In genomic region chr5:126100767-126101166, GRCh38 we compare ENCODE assay signal across 12 cellular contexts.
A peak's percentile ranks its signal among the peaks of the same experiment; 100 is the strongest.
DNase-seq lines count a peak whose midpoint lies in the region; ATAC-seq, FAIRE-seq and TF ChIP-seq lines count a peak whose summit lies in the region.
"Had no signal": no experiment of that assay in that cellular context is flagged by ENCODE, and none has a peak within 500 bp of the region (broad histone marks: within the 10 kb centered on the region; RNA-seq: fewer than 3 reads in every experiment).

No MANE protein-coding gene starts in this region.

- BruUV-seq in GM12878 (replicated peaks; lab: Mats Ljungman, UMichigan), result no TSS peak

- no peak overlapping the region for H3K9ac ChIP-seq in GM12878 (ENCODE audit: control insufficient read depth, insufficient read depth, low read length)

- no peaks in the 10 kb centered on the region for H3K4me1 Mint-ChIP-seq in activated CD4-positive, alpha-beta T cell treated with anti-CD3 and anti-CD28 coated beads for 36 hours
- no peaks in the 10 kb centered on the region for H3K4me1 Mint-ChIP-seq in effector memory CD8-positive, alpha-beta T cell (ENCODE audit: low read depth in 2 of 2)
- H3K4me1 Mint-ChIP-seq in activated CD4-positive, alpha-beta T cell treated with anti-CD3 and anti-CD28 coated beads, Interleukin-2, amount 10 ng/mL, durations not matched to agents 7 days and 5 days, result no peaks in the 10 kb centered on the region

- H3K27me3 Mint-ChIP-seq in activated CD4-positive, alpha-beta T cell treated with anti-CD3 and anti-CD28 coated beads for 36 hours, result no peaks in the 10 kb centered on the region
- H3K27me3 Mint-ChIP-seq in effector memory CD8-positive, alpha-beta T cell, result no peaks in the 10 kb centered on the region
- H3K27me3 Mint-ChIP-seq in activated CD4-positive, alpha-beta T cell treated with anti-CD3 and anti-CD28 coated beads, Interleukin-2, amount 10 ng/mL, durations not matched to agents 7 days and 5 days, result no peaks in the 10 kb centered on the region
- H3K27me3 Mint-ChIP-seq: activated CD4-positive, alpha-beta memory T cell treated with anti-CD3 and anti-CD28 coated beads for 36 hours had no signal

- no peaks in the 10 kb centered on the region for H3K36me3 Mint-ChIP-seq in activated CD4-positive, alpha-beta T cell treated with anti-CD3 and anti-CD28 coated beads for 36 hours (ENCODE audit: low read depth)
- H3K36me3 Mint-ChIP-seq in effector memory CD8-positive, alpha-beta T cell (ENCODE audit: insufficient read depth), result no peaks in the 10 kb centered on the region
- no peaks in the 10 kb centered on the region for H3K36me3 Mint-ChIP-seq in activated CD4-positive, alpha-beta T cell treated with anti-CD3 and anti-CD28 coated beads, Interleukin-2, amount 10 ng/mL, durations not matched to agents 7 days and 5 days (ENCODE audit: low read depth)
- H3K36me3 Mint-ChIP-seq: activated CD4-positive, alpha-beta memory T cell treated with anti-CD3 and anti-CD28 coated beads for 36 hours had no signal

- H3K27ac Mint-ChIP-seq in activated CD4-positive, alpha-beta T cell treated with anti-CD3 and anti-CD28 coated beads for 36 hours, result no peak overlapping the region
- no peak overlapping the region for H3K27ac Mint-ChIP-seq in effector memory CD8-positive, alpha-beta T cell
- no peak overlapping the region for H3K27ac Mint-ChIP-seq in activated CD4-positive, alpha-beta T cell treated with anti-CD3 and anti-CD28 coated beads, Interleukin-2, amount 10 ng/mL, durations not matched to agents 7 days and 5 days
- H3K27ac Mint-ChIP-seq: activated CD4-positive, alpha-beta memory T cell treated with anti-CD3 and anti-CD28 coated beads for 36 hours had no signal

- TF ChIP-seq CTCF in BJ (IDR thresholded peaks at IDR 0.05; ENCODE audit: insufficient read depth, low read depth, low read length), result 0 out of 2 replicates have a peak, but pooled peaks have one; percentile 15
- TF ChIP-seq CTCF in GM12878 (IDR thresholded peaks at IDR 0.05 in 2 of 3, conservative IDR thresholded peaks at IDR 0.05 in 1 of 3; ENCODE audit: control insufficient read depth in 2 of 3, extremely low read depth in 1 of 3, insufficient read depth in 1 of 3, low read depth in 3 of 3, low read length in 3 of 3), result peak in 2 of 3 experiments; percentile 21 to 29; a peak in 1 of 6 replicates
- peak; percentile 19 for TF ChIP-seq CTCF in lower lobe of right lung (IDR thresholded peaks at IDR 0.05)

- in situ Hi-C loops in GM12878 (cut with MboI), result no loop called here

- no peak for DNase-seq in BJ (ENCODE audit: low read depth)
- peak; percentile 19 for DNase-seq in H7
- DNase-seq in GM12878 (ENCODE audit: low read depth, low spot score), result no peak
- no peak for DNase-seq in lower lobe of right lung
- DNase-seq in activated CD4-positive, alpha-beta T cell treated with anti-CD3 and anti-CD28 coated beads for 36 hours, result no peak
- DNase-seq in effector memory CD8-positive, alpha-beta T cell, result no peak
- no peak for DNase-seq in activated CD4-positive, alpha-beta T cell treated with anti-CD3 and anti-CD28 coated beads, Interleukin-2, amount 10 ng/mL, durations not matched to agents 7 days and 5 days
- no peak for DNase-seq in H54 (ENCODE audit: insufficient read length, low spot score)
- DNase-seq: activated CD4-positive, alpha-beta memory T cell treated with anti-CD3 and anti-CD28 coated beads for 36 hours had no signal

- SMC1A ChIA-PET in GM12878 (lab: Charles Lee; ENCODE audit: uncharacterized antibody, unreplicated experiment), result no interaction called here

- ATAC-seq in GM12878, result no peak
- ATAC-seq in lower lobe of right lung, result no peak
- no peak for ATAC-seq in activated CD4-positive, alpha-beta T cell treated with anti-CD3 and anti-CD28 coated beads for 36 hours
- no peak for ATAC-seq in effector memory CD8-positive, alpha-beta T cell (replicated peaks)

- RAD21 ChIA-PET in GM12878 (lab: Charles Lee; ENCODE audit: unreplicated experiment), result no interaction called here

- H2AFZ ChIP-seq in GM12878 (ENCODE audit: control insufficient read depth, low read depth, low read length), result no peak overlapping the region

- TF ChIP-seq POLR2A in GM12878 (IDR thresholded peaks at IDR 0.05; ENCODE audit: low read depth, low read length) (no peak), H54 (IDR thresholded peaks at IDR 0.05; ENCODE audit: low read depth, low read length) (no peak)

- H3K27ac ChIP-seq in GM12878 (ENCODE audit: control insufficient read depth, insufficient read depth) (no peak overlapping the region), lower lobe of right lung (no peak overlapping the region)
- H3K27ac ChIP-seq: SJSA1, tibial nerve had no signal

- no peaks in the 10 kb centered on the region for H4K20me1 ChIP-seq in GM12878 (ENCODE audit: control insufficient read depth, insufficient read depth)

- FAIRE-seq in GM12878 (lab: Jason Lieb, UNC) (no peak), H54 (lab: Jason Lieb, UNC) (no peak)

- H3K36me3 ChIP-seq in BJ (ENCODE audit: control insufficient read depth, insufficient read depth, low read length) (no peaks in the 10 kb centered on the region), H7 (replicated peaks; ENCODE audit: control insufficient read depth, insufficient read depth, low read length) (no peaks in the 10 kb centered on the region), GM12878 (ENCODE audit: control insufficient read depth in 2 of 2, insufficient read depth in 2 of 2, low read length in 1 of 2) (no peaks in the 10 kb centered on the region), lower lobe of right lung (no peaks in the 10 kb centered on the region)
- H3K36me3 ChIP-seq: SJSA1, tibial nerve had no signal

- TF ChIP-seq RAD21 in GM12878 (IDR thresholded peaks at IDR 0.05; ENCODE audit: insufficient read depth, low read depth, low read length), result no peak

- intact Hi-C loops in GM12878 (cut with micrococcal nuclease; ENCODE audit: unreplicated experiment) (no loop called here), lower lobe of right lung (cut with DNase I) (no loop called here)
- intact Hi-C loops in activated CD4-positive, alpha-beta T cell treated with anti-CD3 and anti-CD28 coated beads for 36 hours (cut with DNase I, micrococcal nuclease), result no loop called here

- no peak overlapping the region for H3K4me3 ChIP-seq in BJ (ENCODE audit: low read depth, low read length)
- H3K4me3 ChIP-seq in H7 (ENCODE audit: insufficient read depth, low read depth, low read length), result no peak overlapping the region
- H3K4me3 ChIP-seq in GM12878, result no peak overlapping the region
- no peak overlapping the region for H3K4me3 ChIP-seq in lower lobe of right lung
- H3K4me3 ChIP-seq: lung, SJSA1, tibial nerve had no signal

- H3K4me1 ChIP-seq in GM12878 (ENCODE audit: control insufficient read depth, insufficient read depth, low read length), result no peaks in the 10 kb centered on the region
- no peaks in the 10 kb centered on the region for H3K4me1 ChIP-seq in lower lobe of right lung
- H3K4me1 ChIP-seq: tibial nerve had no signal

- no peak overlapping the region for H3K4me2 ChIP-seq in GM12878 (ENCODE audit: control insufficient read depth, insufficient read depth)

- POLR2A ChIA-PET in BJ (lab: Charles Lee) (no interaction called here), GM12878 (lab: Charles Lee) (no interaction called here)
- POLR2A ChIA-PET in activated CD4-positive, alpha-beta T cell treated with anti-CD3 and anti-CD28 coated beads for 36 hours (lab: Charles Lee), result no interaction called here
- POLR2A ChIA-PET in activated CD4-positive, alpha-beta T cell treated with anti-CD3 and anti-CD28 coated beads, Interleukin-2, amount 10 ng/mL, durations not matched to agents 7 days and 5 days (lab: Charles Lee), result no interaction called here

- H3K79me2 ChIP-seq in GM12878 (ENCODE audit: control insufficient read depth, insufficient read depth, low read length), result no peaks in the 10 kb centered on the region

- no peaks in the 10 kb centered on the region for H3K27me3 ChIP-seq in BJ (ENCODE audit: control insufficient read depth, insufficient read depth, low read length)
- no peaks in the 10 kb centered on the region for H3K27me3 ChIP-seq in H7 (ENCODE audit: control insufficient read depth, insufficient read depth, low read length)
- no peaks in the 10 kb centered on the region; a peak in 1 of 4 replicates for H3K27me3 ChIP-seq in GM12878 (replicated peaks in 1 of 2; ENCODE audit: control insufficient read depth in 2 of 2, insufficient read depth in 2 of 2, low read length in 1 of 2)
- H3K27me3 ChIP-seq in lower lobe of right lung (ENCODE audit: low read depth), result no peaks in the 10 kb centered on the region
- H3K27me3 ChIP-seq: SJSA1, tibial nerve had no signal

- H3K4me3 Mint-ChIP-seq in activated CD4-positive, alpha-beta T cell treated with anti-CD3 and anti-CD28 coated beads for 36 hours, result no peak overlapping the region
- H3K4me3 Mint-ChIP-seq in effector memory CD8-positive, alpha-beta T cell, result no peak overlapping the region
- H3K4me3 Mint-ChIP-seq in activated CD4-positive, alpha-beta T cell treated with anti-CD3 and anti-CD28 coated beads, Interleukin-2, amount 10 ng/mL, durations not matched to agents 7 days and 5 days, result no peak overlapping the region
- H3K4me3 Mint-ChIP-seq: activated CD4-positive, alpha-beta memory T cell treated with anti-CD3 and anti-CD28 coated beads for 36 hours had no signal

- H3K9me3 ChIP-seq in GM12878 (replicated peaks; ENCODE audit: control insufficient read depth, insufficient read depth, low read length) (no peaks in the 10 kb centered on the region), lower lobe of right lung (no peaks in the 10 kb centered on the region)
- H3K9me3 ChIP-seq: SJSA1, tibial nerve had no signal

- 2% methylated on average over 4 of the region's 5 CpGs for WGBS in GM12878 (ENCODE audit: insufficient coverage, insufficient replicate concordance, low lambda C conversion rate, missing lambda C conversion rate)

- CTCF ChIA-PET in BJ (lab: Yijun Ruan, JAX), result interaction anchor here (0.9 to 1.8 kb wide), 3 partner anchors 8 to 10 kb away, joined by 3 to 4 read pairs (median 4); no protein-coding TSS in a partner anchor
- CTCF ChIA-PET in GM12878 (lab: Yijun Ruan, JAX), result no interaction called here
- CTCF ChIA-PET in activated CD4-positive, alpha-beta T cell treated with anti-CD3 and anti-CD28 coated beads for 36 hours (lab: Charles Lee), result no interaction called here
- CTCF ChIA-PET in activated CD4-positive, alpha-beta T cell treated with anti-CD3 and anti-CD28 coated beads, Interleukin-2, amount 10 ng/mL, durations not matched to agents 7 days and 5 days (lab: Charles Lee), result no interaction called here

- peaks cover 1% of the 10 kb centered on the region for H3K9me3 Mint-ChIP-seq in activated CD4-positive, alpha-beta T cell treated with anti-CD3 and anti-CD28 coated beads for 36 hours (ENCODE audit: low read depth)
- H3K9me3 Mint-ChIP-seq in effector memory CD8-positive, alpha-beta T cell, result peaks cover 0 to 4% of the 10 kb centered on the region in 2 donors
- peaks cover 3% of the 10 kb centered on the region for H3K9me3 Mint-ChIP-seq in activated CD4-positive, alpha-beta T cell treated with anti-CD3 and anti-CD28 coated beads, Interleukin-2, amount 10 ng/mL, durations not matched to agents 7 days and 5 days

- no peak for TF ChIP-seq EP300 in GM12878 (IDR thresholded peaks at IDR 0.05; ENCODE audit: borderline replicate concordance in 1 of 2, control insufficient read depth in 1 of 2, low read depth in 2 of 2, low read length in 2 of 2)

TF ChIP-seq in GM12878, 131 proteins besides CTCF, POLR2A, EP300 and RAD21 (continues in another document):
- no peak for TF ChIP-seq BMI1 (IDR thresholded peaks at IDR 0.05; ENCODE audit: borderline replicate concordance)
- TF ChIP-seq CHD4 (IDR thresholded peaks at IDR 0.05), result no peak
- TF ChIP-seq ZNF217 (IDR thresholded peaks at IDR 0.05), result no peak
